In the genomic region with DNA sequence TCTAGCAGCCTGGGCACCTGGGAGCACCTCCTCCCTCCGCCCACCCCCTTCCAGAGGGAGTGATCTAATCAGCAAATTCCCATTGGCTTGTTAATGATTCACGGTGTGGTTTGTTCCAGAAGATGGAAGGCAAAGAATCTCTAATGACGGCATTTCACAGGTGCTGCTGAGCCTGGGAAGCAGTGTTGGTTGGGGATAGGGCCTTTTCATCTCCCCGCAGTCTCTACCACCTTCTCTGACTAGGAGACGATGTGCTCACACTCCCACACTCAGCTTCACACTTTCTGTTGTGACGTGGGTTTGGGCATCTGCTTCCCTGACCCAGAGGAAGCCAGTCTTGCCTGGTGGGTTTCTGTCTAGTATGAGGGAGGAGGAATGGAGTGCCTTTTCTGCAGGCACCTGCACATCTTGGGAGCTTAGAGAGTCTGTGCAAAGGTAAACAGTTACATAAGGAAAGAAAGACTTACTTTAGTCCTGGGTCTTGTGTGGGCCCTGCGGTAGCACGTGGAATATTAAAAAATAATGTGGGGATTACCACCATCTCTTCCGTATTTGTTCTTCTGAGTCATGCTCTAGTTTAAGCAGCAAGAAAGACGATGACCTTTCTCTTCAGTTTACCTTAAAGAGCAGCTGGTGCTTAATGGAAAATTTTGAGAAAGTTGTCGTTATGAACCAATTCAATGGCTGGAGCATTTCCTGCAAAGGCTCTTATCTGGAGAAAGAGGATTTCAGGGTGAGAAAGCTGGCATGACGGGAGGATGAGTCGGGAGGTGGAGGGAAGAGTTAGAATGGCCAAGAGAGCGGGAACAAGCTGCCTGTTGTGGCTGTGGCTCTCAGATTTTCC, we compare ENCODE assay signal across 1 cellular context.
TF ChIP-seq lines count a peak whose summit lies in the region.

No MANE protein-coding gene starts in this region.

TF ChIP-seq in HepG2, 621 proteins besides CTCF, POLR2A, EP300 and RAD21 (continued from another document):
- TF ChIP-seq ZFYVE20 (CRISPR knock-in tag; IDR thresholded peaks at IDR 0.05; ENCODE audit: borderline replicate concordance, low read depth) (no peak), HOXA3 (CRISPR knock-in tag; IDR thresholded peaks at IDR 0.05) (peak; percentile 3; the same call in 1 of the 2 replicates), IRF2 (CRISPR knock-in tag; IDR thresholded peaks at IDR 0.05) (0 out of 2 replicates have a peak, but pooled peaks have one; percentile 37), SALL1 (CRISPR knock-in tag; IDR thresholded peaks at IDR 0.05) (no peak), SMYD3 (CRISPR knock-in tag; IDR thresholded peaks at IDR 0.05) (no peak), NFRKB (IDR thresholded peaks at IDR 0.05) (no peak), PITX1 (CRISPR knock-in tag; IDR thresholded peaks at IDR 0.05) (no peak; the same call in 1 of the 2 replicates), ZNF737 (CRISPR knock-in tag; IDR thresholded peaks at IDR 0.05; ENCODE audit: borderline replicate concordance) (0 out of 2 replicates have a peak, but pooled peaks have one; percentile 30), FOXC1 (CRISPR knock-in tag; IDR thresholded peaks at IDR 0.05; ENCODE audit: borderline replicate concordance) (no peak), NR3C1 (CRISPR knock-in tag; IDR thresholded peaks at IDR 0.05) (no peak), GATAD1 (CRISPR knock-in tag; IDR thresholded peaks at IDR 0.05) (peak; percentile 36; the same call in 1 of the 2 replicates), ZNF34 (CRISPR knock-in tag; IDR thresholded peaks at IDR 0.05; ENCODE audit: borderline replicate concordance) (no peak), SRY (CRISPR knock-in tag; IDR thresholded peaks at IDR 0.05) (no peak), ZNF746 (CRISPR knock-in tag; IDR thresholded peaks at IDR 0.05) (no peak), MLX (CRISPR knock-in tag; IDR thresholded peaks at IDR 0.05) (no peak), TBL1XR1 (IDR thresholded peaks at IDR 0.05; ENCODE audit: borderline replicate concordance, low read length, partially characterized antibody) (peak; percentile 42), ZNF446 (CRISPR knock-in tag; IDR thresholded peaks at IDR 0.05) (no peak), ZNF263 (CRISPR knock-in tag; IDR thresholded peaks at IDR 0.05) (0 out of 2 replicates have a peak, but pooled peaks have one; percentile 22), ZFP41 (CRISPR knock-in tag; IDR thresholded peaks at IDR 0.05; ENCODE audit: borderline replicate concordance) (no peak), ZNF260 (CRISPR knock-in tag; IDR thresholded peaks at IDR 0.05; ENCODE audit: borderline replicate concordance, low read depth) (no peak), NCOA2 (CRISPR knock-in tag; IDR thresholded peaks at IDR 0.05) (no peak; the same call in 1 of the 2 replicates), FIP1L1 (IDR thresholded peaks at IDR 0.05; ENCODE audit: borderline replicate concordance, insufficient read depth, low read depth, low read length) (no peak; the same call in 1 of the 2 replicates), HMGXB4 (CRISPR knock-in tag; IDR thresholded peaks at IDR 0.05; ENCODE audit: borderline replicate concordance in 1 of 2, low read depth in 1 of 2) (0 out of 4 replicates have a peak, but pooled peaks have one; percentile 27 to 38), ZNF644 (CRISPR knock-in tag; IDR thresholded peaks at IDR 0.05; ENCODE audit: low read depth) (peak; percentile 29; the same call in 1 of the 2 replicates), PHF20 (CRISPR knock-in tag; IDR thresholded peaks at IDR 0.05) (no peak), ZSCAN22 (CRISPR knock-in tag; IDR thresholded peaks at IDR 0.05) (peak; percentile 17; the same call in 1 of the 2 replicates), ZNF383 (CRISPR knock-in tag; IDR thresholded peaks at IDR 0.05; ENCODE audit: borderline replicate concordance) (no peak), XRCC5 (optimal IDR thresholded peaks at IDR 0.05; ENCODE audit: low read length) (peak; percentile 54), HES4 (CRISPR knock-in tag; IDR thresholded peaks at IDR 0.05; ENCODE audit: borderline replicate concordance) (0 out of 2 replicates have a peak, but pooled peaks have one; percentile 37), KDM6A (CRISPR knock-in tag; IDR thresholded peaks at IDR 0.05; ENCODE audit: low read depth) (0 out of 2 replicates have a peak, but pooled peaks have one; percentile 7), ZNF777 (CRISPR knock-in tag; IDR thresholded peaks at IDR 0.05) (no peak), ZNF20 (CRISPR knock-in tag; IDR thresholded peaks at IDR 0.05) (no peak), RARA (CRISPR knock-in tag; IDR thresholded peaks at IDR 0.05) (peak; percentile 33; the same call in 1 of the 2 replicates), ZNF572 (CRISPR knock-in tag; IDR thresholded peaks at IDR 0.05) (no peak), SAFB2 (CRISPR knock-in tag; IDR thresholded peaks at IDR 0.05; ENCODE audit: borderline replicate concordance, low read depth) (no peak)
- TF ChIP-seq, protein P1, sequence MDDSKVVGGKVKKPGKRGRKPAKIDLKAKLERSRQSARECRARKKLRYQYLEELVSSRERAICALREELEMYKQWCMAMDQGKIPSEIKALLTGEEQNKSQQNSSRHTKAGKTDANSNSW (CRISPR knock-in tag; IDR thresholded peaks at IDR 0.05; ENCODE audit: borderline replicate concordance), result 0 out of 2 replicates have a peak, but pooled peaks have one; percentile 19
- TF ChIP-seq, protein P2, sequence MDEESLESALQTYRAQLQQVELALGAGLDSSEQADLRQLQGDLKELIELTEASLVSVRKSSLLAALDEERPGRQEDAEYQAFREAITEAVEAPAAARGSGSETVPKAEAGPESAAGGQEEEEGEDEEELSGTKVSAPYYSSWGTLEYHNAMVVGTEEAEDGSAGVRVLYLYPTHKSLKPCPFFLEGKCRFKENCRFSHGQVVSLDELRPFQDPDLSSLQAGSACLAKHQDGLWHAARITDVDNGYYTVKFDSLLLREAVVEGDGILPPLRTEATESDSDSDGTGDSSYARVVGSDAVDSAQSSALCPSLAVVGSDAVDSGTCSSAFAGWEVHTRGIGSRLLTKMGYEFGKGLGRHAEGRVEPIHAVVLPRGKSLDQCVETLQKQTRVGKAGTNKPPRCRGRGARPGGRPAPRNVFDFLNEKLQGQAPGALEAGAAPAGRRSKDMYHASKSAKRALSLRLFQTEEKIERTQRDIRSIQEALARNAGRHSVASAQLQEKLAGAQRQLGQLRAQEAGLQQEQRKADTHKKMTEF (CRISPR knock-in tag; IDR thresholded peaks at IDR 0.05), result no peak; the same call in 1 of the 2 replicates
- TF ChIP-seq, protein P3, sequence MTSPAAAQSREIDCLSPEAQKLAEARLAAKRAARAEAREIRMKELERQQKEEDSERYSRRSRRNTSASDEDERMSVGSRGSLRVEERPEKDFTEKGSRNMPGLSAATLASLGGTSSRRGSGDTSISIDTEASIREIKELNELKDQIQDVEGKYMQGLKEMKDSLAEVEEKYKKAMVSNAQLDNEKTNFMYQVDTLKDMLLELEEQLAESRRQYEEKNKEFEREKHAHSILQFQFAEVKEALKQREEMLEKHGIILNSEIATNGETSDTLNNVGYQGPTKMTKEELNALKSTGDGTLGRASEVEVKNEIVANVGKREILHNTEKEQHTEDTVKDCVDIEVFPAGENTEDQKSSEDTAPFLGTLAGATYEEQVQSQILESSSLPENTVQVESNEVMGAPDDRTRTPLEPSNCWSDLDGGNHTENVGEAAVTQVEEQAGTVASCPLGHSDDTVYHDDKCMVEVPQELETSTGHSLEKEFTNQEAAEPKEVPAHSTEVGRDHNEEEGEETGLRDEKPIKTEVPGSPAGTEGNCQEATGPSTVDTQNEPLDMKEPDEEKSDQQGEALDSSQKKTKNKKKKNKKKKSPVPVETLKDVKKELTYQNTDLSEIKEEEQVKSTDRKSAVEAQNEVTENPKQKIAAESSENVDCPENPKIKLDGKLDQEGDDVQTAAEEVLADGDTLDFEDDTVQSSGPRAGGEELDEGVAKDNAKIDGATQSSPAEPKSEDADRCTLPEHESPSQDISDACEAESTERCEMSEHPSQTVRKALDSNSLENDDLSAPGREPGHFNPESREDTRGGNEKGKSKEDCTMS (CRISPR knock-in tag; conservative IDR thresholded peaks at IDR 0.05), result no peak
- TF ChIP-seq, protein P4, sequence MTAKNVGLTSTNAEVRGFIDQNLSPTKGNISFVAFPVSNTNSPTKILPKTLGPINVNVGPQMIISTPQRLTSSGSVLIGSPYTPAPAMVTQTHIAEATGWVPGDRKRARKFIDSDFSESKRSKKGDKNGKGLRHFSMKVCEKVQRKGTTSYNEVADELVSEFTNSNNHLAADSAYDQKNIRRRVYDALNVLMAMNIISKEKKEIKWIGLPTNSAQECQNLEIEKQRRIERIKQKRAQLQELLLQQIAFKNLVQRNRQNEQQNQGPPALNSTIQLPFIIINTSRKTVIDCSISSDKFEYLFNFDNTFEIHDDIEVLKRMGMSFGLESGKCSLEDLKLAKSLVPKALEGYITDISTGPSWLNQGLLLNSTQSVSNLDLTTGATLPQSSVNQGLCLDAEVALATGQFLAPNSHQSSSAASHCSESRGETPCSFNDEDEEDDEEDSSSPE (CRISPR knock-in tag; IDR thresholded peaks at IDR 0.05), result no peak
